Comparison of ENCODE assay signal across 25 cellular contexts in the genomic region with DNA sequence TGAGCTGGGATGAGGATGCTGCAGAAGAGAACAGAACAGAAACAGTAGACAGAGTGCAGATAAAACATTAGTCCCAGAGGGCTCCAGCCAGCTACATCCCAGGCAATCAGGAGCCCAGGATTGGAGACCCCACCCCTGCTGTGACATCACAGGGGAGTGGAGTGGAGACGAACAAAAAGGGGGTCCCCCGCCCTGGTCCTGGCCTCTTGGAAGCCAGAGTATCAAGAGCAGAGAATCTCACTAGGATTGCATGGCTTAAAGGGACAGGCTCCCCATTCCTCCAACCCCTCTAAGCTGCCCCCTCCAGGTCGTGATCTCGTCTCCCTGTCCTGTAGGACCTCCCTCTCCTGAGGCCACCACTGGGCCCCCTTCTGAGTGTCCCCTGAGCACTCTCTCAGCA. TPM values are rescaled to one million over a fixed set of nuclear protein-coding genes. Genes with fewer than 3 reads are reported as not detected.
DNase-seq lines count a peak whose midpoint lies in the region; ATAC-seq and TF ChIP-seq lines count a peak whose summit lies in the region.
"Had no signal": no experiment of that assay in that cellular context is flagged by ENCODE, and none has a peak within 500 bp of the region (broad histone marks: within the 10 kb centered on the region; RNA-seq: fewer than 3 reads in every experiment).

Gene P2RX3 (plus strand): TSS at position 201 of the 400 bp plus-strand sequence. CDS start 199 bp downstream, at position 400.

- POLR2A ChIA-PET in naive thymus-derived CD4-positive, alpha-beta T cell (lab: Charles Lee) = interaction anchor here (0.6 to 6.0 kb wide), 2 partner anchors 13 to 16 kb away, joined by 3 to 94 read pairs; partner anchors contain the start of gene TNKS1BP1

- peaks cover 36% of the 10 kb centered on the region for H3K4me1 Mint-ChIP-seq in stimulated activated naive CD8-positive, alpha-beta T cell treated with anti-CD3 and anti-CD28 coated beads, Interleukin-15, Interleukin-2, amounts not matched to agents 100 ng/mL and 50 ng/mL, for 24 hours (ENCODE audit: low read depth)
- H3K4me1 Mint-ChIP-seq in stimulated activated naive CD8-positive, alpha-beta T cell treated with anti-CD3 and anti-CD28 coated beads, Interleukin-15, amount 100 ng/mL, for 72 hours = peaks cover 42% of the 10 kb centered on the region
- H3K4me1 Mint-ChIP-seq in activated naive CD8-positive, alpha-beta T cell (ENCODE audit: low read depth) = peaks cover 30% of the 10 kb centered on the region
- H3K4me1 Mint-ChIP-seq in naive thymus-derived CD4-positive, alpha-beta T cell = peaks cover 17 to 35% (median 30%) of the 10 kb centered on the region in 7 donors

- H3K9me3 Mint-ChIP-seq in stimulated activated naive CD8-positive, alpha-beta T cell treated with anti-CD3 and anti-CD28 coated beads, Interleukin-15, Interleukin-2, amounts not matched to agents 100 ng/mL and 50 ng/mL, for 24 hours = no peaks in the 10 kb centered on the region
- no peaks in the 10 kb centered on the region for H3K9me3 Mint-ChIP-seq in stimulated activated naive CD8-positive, alpha-beta T cell treated with anti-CD3 and anti-CD28 coated beads, Interleukin-15, amount 100 ng/mL, for 72 hours
- H3K9me3 Mint-ChIP-seq in activated naive CD8-positive, alpha-beta T cell (ENCODE audit: low read depth) = no peaks in the 10 kb centered on the region
- H3K9me3 Mint-ChIP-seq in naive thymus-derived CD4-positive, alpha-beta T cell = no peaks in the 10 kb centered on the region
- H3K9me3 Mint-ChIP-seq: activated naive CD8-positive, alpha-beta T cell treated with anti-CD3 and anti-CD28 coated beads, Interleukin-2, amount 10 ng/mL, durations not matched to agents 7 days and 5 days had no signal

- CTCF ChIA-PET in naive thymus-derived CD4-positive, alpha-beta T cell (lab: Charles Lee) = interaction anchor here (0.8 to 1.5 kb wide), 3 partner anchors 12 to 189 kb away, joined by 3 to 4 read pairs (median 3); no protein-coding TSS in a partner anchor

- peaks cover 0 to 3% (median 0%) of the 10 kb centered on the region in 3 experiments for H3K36me3 ChIP-seq in naive thymus-derived CD4-positive, alpha-beta T cell (ENCODE audit: control insufficient read depth in 2 of 3, insufficient read depth in 3 of 3, low read length in 3 of 3)
- H3K36me3 ChIP-seq in left lung = peaks cover 0 to 8% of the 10 kb centered on the region in 2 donors
- H3K36me3 ChIP-seq: breast epithelium, transverse colon had no signal

- H3K27me3 ChIP-seq in naive thymus-derived CD4-positive, alpha-beta T cell (ENCODE audit: control insufficient read depth in 2 of 2, insufficient read depth in 2 of 2, low read length in 2 of 2) = no peaks in the 10 kb centered on the region
- no peaks in the 10 kb centered on the region for H3K27me3 ChIP-seq in left lung
- H3K27me3 ChIP-seq: breast epithelium, transverse colon had no signal

- no peak within 1 kb of the TSS for H3K4me3 Mint-ChIP-seq in stimulated activated naive CD8-positive, alpha-beta T cell treated with anti-CD3 and anti-CD28 coated beads, Interleukin-15, Interleukin-2, amounts not matched to agents 100 ng/mL and 50 ng/mL, for 24 hours
- H3K4me3 Mint-ChIP-seq in stimulated activated naive CD8-positive, alpha-beta T cell treated with anti-CD3 and anti-CD28 coated beads, Interleukin-15, amount 100 ng/mL, for 72 hours = no peak within 1 kb of the TSS
- H3K4me3 Mint-ChIP-seq in activated naive CD8-positive, alpha-beta T cell = no peak within 1 kb of the TSS
- H3K4me3 Mint-ChIP-seq in naive thymus-derived CD4-positive, alpha-beta T cell = peak within 1 kb of the TSS in 3 of 10 donors; percentile 10 to 67 (median 32)

- H3K4me3 ChIP-seq in naive thymus-derived CD4-positive, alpha-beta T cell (ENCODE audit: low read length) = no peak within 1 kb of the TSS
- no peak within 1 kb of the TSS for H3K4me3 ChIP-seq in left lung
- H3K4me3 ChIP-seq: breast epithelium, sigmoid colon, transverse colon had no signal

- no peak within 1 kb of the TSS for H3K27ac ChIP-seq in naive thymus-derived CD4-positive, alpha-beta T cell (ENCODE audit: low read depth, low read length)
- H3K27ac ChIP-seq in left lung = no peak within 1 kb of the TSS
- H3K27ac ChIP-seq: sigmoid colon, transverse colon had no signal

- peaks cover 15% of the 10 kb centered on the region for H3K36me3 Mint-ChIP-seq in stimulated activated naive CD8-positive, alpha-beta T cell treated with anti-CD3 and anti-CD28 coated beads, Interleukin-15, Interleukin-2, amounts not matched to agents 100 ng/mL and 50 ng/mL, for 24 hours (ENCODE audit: low read depth)
- H3K36me3 Mint-ChIP-seq in activated naive CD8-positive, alpha-beta T cell = peaks cover 2% of the 10 kb centered on the region
- H3K36me3 Mint-ChIP-seq in naive thymus-derived CD4-positive, alpha-beta T cell = peaks cover 0 to 6% (median 0%) of the 10 kb centered on the region in 5 donors

- intact Hi-C loops in naive thymus-derived CD4-positive, alpha-beta T cell (cut with micrococcal nuclease) = loop anchor here in 1 of 2 donors (5.0 kb wide), 3 partner anchors 89 to 1239 kb away; partner anchors contain the start of genes LPXN, SLC43A3 and ZFP91
- intact Hi-C loops in left lung (cut with DNase I) = no loop called here

- H3K9me3 ChIP-seq in naive thymus-derived CD4-positive, alpha-beta T cell (ENCODE audit: control insufficient read depth in 2 of 3, low read length in 3 of 3) = no peaks in the 10 kb centered on the region
- no peaks in the 10 kb centered on the region for H3K9me3 ChIP-seq in left lung
- H3K9me3 ChIP-seq: breast epithelium, Caco-2, sigmoid colon, transverse colon had no signal

- peak within 1 kb of the TSS; percentile 36 for H3K27ac Mint-ChIP-seq in stimulated activated naive CD8-positive, alpha-beta T cell treated with anti-CD3 and anti-CD28 coated beads, Interleukin-15, Interleukin-2, amounts not matched to agents 100 ng/mL and 50 ng/mL, for 24 hours
- H3K27ac Mint-ChIP-seq in stimulated activated naive CD8-positive, alpha-beta T cell treated with anti-CD3 and anti-CD28 coated beads, Interleukin-15, amount 100 ng/mL, for 72 hours = peak within 1 kb of the TSS in 1 of 2 donors; percentile 6
- H3K27ac Mint-ChIP-seq in activated naive CD8-positive, alpha-beta T cell = peak within 1 kb of the TSS; percentile 68
- peak within 1 kb of the TSS in 7 of 9 donors; percentile 53 to 97 (median 78) for H3K27ac Mint-ChIP-seq in naive thymus-derived CD4-positive, alpha-beta T cell
- H3K27ac Mint-ChIP-seq: activated naive CD8-positive, alpha-beta T cell treated with anti-CD3 and anti-CD28 coated beads, Interleukin-2, amount 10 ng/mL, durations not matched to agents 7 days and 5 days had no signal

- no peak for TF ChIP-seq CTCF in left lung (IDR thresholded peaks at IDR 0.05)

- ATAC-seq in stimulated activated naive CD8-positive, alpha-beta T cell treated with anti-CD3 and anti-CD28 coated beads, Interleukin-15, amount 100 ng/mL, for 72 hours = no peak
- ATAC-seq in naive thymus-derived CD4-positive, alpha-beta T cell = no peak
- ATAC-seq in left lung (no peak), HG02973 (IDR thresholded peaks at IDR 0.05; ENCODE audit: unreplicated experiment) (no peak)
- ATAC-seq: stimulated activated naive CD8-positive, alpha-beta T cell treated with anti-CD3 and anti-CD28 coated beads, Interleukin-15, Interleukin-2, amounts not matched to agents 100 U/mL and 50 U/mL, for 24 hours had no signal

- no peak for DNase-seq in stimulated activated naive CD8-positive, alpha-beta T cell treated with anti-CD3 and anti-CD28 coated beads, Interleukin-15, amount 100 ng/mL, for 72 hours
- no peak for DNase-seq in naive thymus-derived CD4-positive, alpha-beta T cell
- DNase-seq in COR-L47 (lab: John Stamatoyannopoulos, UW) (no peak), left lung (no peak), HuH-7 (ENCODE audit: low spot score) (no peak)
- DNase-seq: activated naive CD8-positive, alpha-beta T cell treated with anti-CD3 and anti-CD28 coated beads, Interleukin-2, amount 10 ng/mL, durations not matched to agents 7 days and 5 days; activated T-cell treated with anti-CD3 and anti-CD28 coated beads, Interleukin-2, amount 50 U/mL, for 1 hour; Caco-2; KG1; kidney glomerular epithelial cell; NCI-H2029 treated with DMSO at 0.1 percent for 48 hours; NCI-H526; occipital lobe; SHP77 treated with DMSO at 0.1 percent for 48 hours; sigmoid colon; stimulated activated naive CD8-positive, alpha-beta T cell treated with anti-CD3 and anti-CD28 coated beads, Interleukin-15, Interleukin-2, amounts not matched to agents 100 U/mL and 50 U/mL, for 24 hours; transverse colon had no signal

- peaks cover 15 to 19% of the 10 kb centered on the region in 2 donors for H3K4me1 ChIP-seq in naive thymus-derived CD4-positive, alpha-beta T cell (ENCODE audit: control insufficient read depth in 2 of 2, insufficient read depth in 2 of 2, low read length in 2 of 2)
- peaks cover 9 to 25% of the 10 kb centered on the region in 2 donors for H3K4me1 ChIP-seq in left lung

- H3K27me3 Mint-ChIP-seq in stimulated activated naive CD8-positive, alpha-beta T cell treated with anti-CD3 and anti-CD28 coated beads, Interleukin-15, Interleukin-2, amounts not matched to agents 100 ng/mL and 50 ng/mL, for 24 hours = no peaks in the 10 kb centered on the region
- H3K27me3 Mint-ChIP-seq in stimulated activated naive CD8-positive, alpha-beta T cell treated with anti-CD3 and anti-CD28 coated beads, Interleukin-15, amount 100 ng/mL, for 72 hours = peaks cover 8% of the 10 kb centered on the region
- peaks cover 2% of the 10 kb centered on the region for H3K27me3 Mint-ChIP-seq in activated naive CD8-positive, alpha-beta T cell
- H3K27me3 Mint-ChIP-seq in naive thymus-derived CD4-positive, alpha-beta T cell = peaks cover 0 to 2% (median 0%) of the 10 kb centered on the region in 5 donors

RNA-seq across cellular contexts. Expression of gene P2RX3, which starts in this region (rescaled TPM):
- not detected for total RNA-seq in naive thymus-derived CD4-positive, alpha-beta T cell
- polyA plus RNA-seq in naive thymus-derived CD4-positive, alpha-beta T cell = not detected
- total RNA-seq in left lung = not detected
- total RNA-seq: activated naive CD8-positive, alpha-beta T cell treated with anti-CD3 and anti-CD28 coated beads, Interleukin-2, amount 10 ng/mL, durations not matched to agents 7 days and 5 days; breast epithelium; Caco-2; dermis microvascular lymphatic vessel endothelial cell; epithelial cell of proximal tubule; frontal cortex; occipital lobe; T-helper 1 cell treated with Interleukin-12 subunit alpha and Interleukin-12 subunit beta and Interleukin-4 antibody, amounts not matched to agents 30 ng/mL and 1 ng/mL, for 36 hours; transverse colon had no signal
